ENCODE assay signal across 1 cellular context in genomic region chrX:34658316-34658715, GRCh38.
TF ChIP-seq lines count a peak whose summit lies in the region.

No MANE protein-coding gene starts in this region.

TF ChIP-seq in H1, 55 proteins besides CTCF, POLR2A, EP300 and RAD21:
- TF ChIP-seq SP4 (IDR thresholded peaks at IDR 0.05; ENCODE audit: low read length) (no peak), CBX5 (IDR thresholded peaks at IDR 0.05; ENCODE audit: low read depth, low read length) (no peak), SUZ12 (IDR thresholded peaks at IDR 0.05; ENCODE audit: low read length) (no peak), SP2 (IDR thresholded peaks at IDR 0.05; ENCODE audit: low read length) (no peak), SIN3A (conservative IDR thresholded peaks at IDR 0.05 in 1 of 2, IDR thresholded peaks at IDR 0.05 in 1 of 2; ENCODE audit: low read depth in 1 of 2, low read length in 2 of 2) (no peak)
TF ChIP-seq in H1: peak in this region for 0.
